Comparison of ENCODE assay signal across 15 cellular contexts in genomic region chr14:76599556-76599955, GRCh38.
"Had no signal": no experiment of that assay in that cellular context is flagged by ENCODE, and none has a peak within 500 bp of the region (broad histone marks: within the 10 kb centered on the region; RNA-seq: fewer than 3 reads in every experiment).

No MANE protein-coding gene starts in this region.

- DNase-seq: activated CD4-positive, alpha-beta memory T cell treated with anti-CD3 and anti-CD28 coated beads for 36 hours; activated CD4-positive, alpha-beta T cell treated with anti-CD3 and anti-CD28 coated beads for 48 hours; activated effector memory CD4-positive, alpha-beta T cell treated with Interleukin-2 at 50 U/mL for 16 hours; activated naive CD4-positive, alpha-beta T cell treated with anti-CD3 and anti-CD28 coated beads for 36 hours; activated naive CD8-positive, alpha-beta T cell treated with anti-CD3 and anti-CD28 coated beads, Interleukin-2, amount 10 ng/mL, durations not matched to agents 7 days and 5 days; activated T-cell treated with anti-CD3 and anti-CD28 coated beads, Interleukin-2, amount 50 U/mL, for 72 hours; amygdala; heart right ventricle; kidney; lower lobe of right lung; naive thymus-derived CD4-positive, alpha-beta T cell; stimulated activated CD4-positive, alpha-beta T cell treated with anti-CD3 and anti-CD28 coated beads, Interleukin-15, amount 100 ng/mL, for 24 hours; transverse colon; uterus had no signal

- H3K4me1 Mint-ChIP-seq: activated naive CD8-positive, alpha-beta T cell treated with anti-CD3 and anti-CD28 coated beads, Interleukin-2, amount 10 ng/mL, durations not matched to agents 7 days and 5 days; naive thymus-derived CD4-positive, alpha-beta T cell; stimulated activated memory B cell treated with anti-CD40 and anti-IgM and Interleukin-4, amounts not matched to agents 10 μg/mL and 1 μg/mL and 100 μg/mL, for 72 hours had no signal

- H3K4me3 Mint-ChIP-seq: activated CD4-positive, alpha-beta memory T cell treated with anti-CD3 and anti-CD28 coated beads for 36 hours; activated naive CD4-positive, alpha-beta T cell treated with anti-CD3 and anti-CD28 coated beads for 36 hours; activated naive CD8-positive, alpha-beta T cell treated with anti-CD3 and anti-CD28 coated beads, Interleukin-2, amount 10 ng/mL, durations not matched to agents 7 days and 5 days; activated T-cell treated with anti-CD3 and anti-CD28 coated beads, Interleukin-2, amount 50 U/mL, for 72 hours; naive thymus-derived CD4-positive, alpha-beta T cell; stimulated activated memory B cell treated with anti-CD40 and anti-IgM and Interleukin-4, amounts not matched to agents 10 μg/mL and 1 μg/mL and 100 μg/mL, for 72 hours had no signal

- H3K27ac Mint-ChIP-seq: activated CD4-positive, alpha-beta memory T cell treated with anti-CD3 and anti-CD28 coated beads for 36 hours; activated naive CD4-positive, alpha-beta T cell treated with anti-CD3 and anti-CD28 coated beads for 36 hours; activated naive CD8-positive, alpha-beta T cell treated with anti-CD3 and anti-CD28 coated beads, Interleukin-2, amount 10 ng/mL, durations not matched to agents 7 days and 5 days; activated T-cell treated with anti-CD3 and anti-CD28 coated beads, Interleukin-2, amount 50 U/mL, for 72 hours; naive thymus-derived CD4-positive, alpha-beta T cell; stimulated activated memory B cell treated with anti-CD40 and anti-IgM and Interleukin-4, amounts not matched to agents 10 μg/mL and 1 μg/mL and 100 μg/mL, for 72 hours had no signal

- H3K36me3 Mint-ChIP-seq: activated CD4-positive, alpha-beta memory T cell treated with anti-CD3 and anti-CD28 coated beads for 36 hours; activated naive CD8-positive, alpha-beta T cell treated with anti-CD3 and anti-CD28 coated beads, Interleukin-2, amount 10 ng/mL, durations not matched to agents 7 days and 5 days; stimulated activated memory B cell treated with anti-CD40 and anti-IgM and Interleukin-4, amounts not matched to agents 10 μg/mL and 1 μg/mL and 100 μg/mL, for 72 hours had no signal
